ENCODE assay signal across 8 cellular contexts in the genomic region with DNA sequence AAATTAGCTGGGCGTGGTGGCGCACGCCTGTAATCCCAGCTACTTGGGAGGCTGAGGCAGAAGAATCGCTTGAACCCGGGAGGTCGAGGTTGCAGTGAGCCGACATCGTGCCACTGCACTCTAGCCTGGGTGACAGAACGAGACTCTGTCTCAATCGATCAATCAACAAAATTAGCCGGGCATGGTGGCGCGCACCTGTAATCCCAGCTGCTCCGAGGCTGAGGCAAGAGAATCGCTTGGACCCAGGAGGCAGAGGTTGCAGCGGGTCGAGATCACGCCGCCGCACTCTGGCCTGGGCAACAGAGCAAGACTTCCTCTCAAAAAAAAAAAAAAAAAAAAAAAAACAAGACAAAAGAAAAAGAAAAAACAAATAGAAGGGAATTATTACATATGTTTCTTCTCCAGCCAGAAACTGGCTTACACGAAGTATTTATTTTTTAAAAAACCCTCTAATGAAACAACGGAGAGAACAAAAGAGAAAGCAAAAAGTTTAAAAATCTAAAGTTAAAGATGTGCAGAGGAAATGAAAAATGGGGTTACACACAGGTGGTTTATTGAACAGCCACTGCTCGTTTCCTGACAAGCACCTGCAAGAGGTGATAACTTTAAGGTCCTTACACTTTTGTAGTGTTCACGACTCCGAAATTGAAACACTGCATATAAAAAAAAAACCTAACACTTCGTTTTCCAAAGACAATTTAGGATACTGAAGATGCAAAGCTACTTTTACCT. TPM values are rescaled to one million over a fixed set of nuclear protein-coding genes. Genes with fewer than 3 reads are reported as not detected.
DNase-seq lines count a peak whose midpoint lies in the region; ATAC-seq and TF ChIP-seq lines count a peak whose summit lies in the region.

No MANE protein-coding gene starts in this region.

- H3K9me3 Mint-ChIP-seq in activated T-helper 17 cell treated with anti-CD3 and anti-CD28 coated beads, Interleukin-2, amount 50 U/mL, for 72 hours = no peaks in the 10 kb centered on the region

- peak overlapping the region; percentile 93 for H3K4me3 Mint-ChIP-seq in activated T-helper 17 cell treated with anti-CD3 and anti-CD28 coated beads, Interleukin-2, amount 50 U/mL, for 72 hours

- H3K4me1 ChIP-seq in stomach = peaks cover 9 to 63% (median 32%) of the 10 kb centered on the region in 4 donors

- peaks cover 32% of the 10 kb centered on the region for H3K4me1 Mint-ChIP-seq in activated T-helper 17 cell treated with anti-CD3 and anti-CD28 coated beads, Interleukin-2, amount 50 U/mL, for 72 hours

- ATAC-seq in activated T-helper 17 cell treated with anti-CD3 and anti-CD28 coated beads, Interleukin-2, amount 50 U/mL, for 72 hours (replicated peaks) = no peak
- ATAC-seq in GM21619 (IDR thresholded peaks at IDR 0.05; ENCODE audit: unreplicated experiment) (no peak), GM21423 (IDR thresholded peaks at IDR 0.05; ENCODE audit: unreplicated experiment) (no peak)

- H3K4me3 ChIP-seq in iPS-18c (ENCODE audit: insufficient read depth, low read depth, low read length) (peak overlapping the region; percentile 6; the same call in 1 of the 2 replicates), stomach (peak overlapping the region; percentile 80 to 99 (median 96))

- DNase-seq in activated naive CD4-positive, alpha-beta T cell treated with Interleukin-2 at 50 U/mL for 16 hours = peak; percentile 23
- DNase-seq in activated naive CD4-positive, alpha-beta T cell treated with anti-CD3 and anti-CD28 coated beads, Interleukin-2, amount 50 U/mL, for 16 hours = no peak
- DNase-seq in stomach = no peak
- no peak for DNase-seq in NCI-H2029 (lab: John Stamatoyannopoulos, UW)

- peak overlapping the region; percentile 96 for H3K27ac Mint-ChIP-seq in activated T-helper 17 cell treated with anti-CD3 and anti-CD28 coated beads, Interleukin-2, amount 50 U/mL, for 72 hours

- TF ChIP-seq CTCF in stomach (IDR thresholded peaks at IDR 0.05) = no peak

- peaks cover 45% of the 10 kb centered on the region for H3K36me3 Mint-ChIP-seq in activated T-helper 17 cell treated with anti-CD3 and anti-CD28 coated beads, Interleukin-2, amount 50 U/mL, for 72 hours (ENCODE audit: low read depth)

- peak overlapping the region in 4 of 5 donors; percentile 90 to 94 (median 90) for H3K27ac ChIP-seq in stomach

- intact Hi-C loops in stomach (cut with DNase I; ENCODE audit: low total_unique reads) = no loop called here

- no peaks in the 10 kb centered on the region for H3K27me3 Mint-ChIP-seq in activated T-helper 17 cell treated with anti-CD3 and anti-CD28 coated beads, Interleukin-2, amount 50 U/mL, for 72 hours

- peaks cover 0 to 12% (median 7%) of the 10 kb centered on the region in 4 donors for H3K36me3 ChIP-seq in stomach

- no peak for TF ChIP-seq POLR2A in stomach (IDR thresholded peaks at IDR 0.05)

- 60 to 70% (median 66%) methylated on average over 26 of the region's 26 CpGs for WGBS in stomach, 5 donors

- H3K9me3 ChIP-seq in iPS-18c (ENCODE audit: control insufficient read depth, insufficient read depth, low read length) (no peaks in the 10 kb centered on the region), stomach (no peaks in the 10 kb centered on the region)

- no peak for TF ChIP-seq EP300 in stomach (IDR thresholded peaks at IDR 0.05)

- no peaks in the 10 kb centered on the region for H3K27me3 ChIP-seq in stomach

RNA-seq across cellular contexts. Expression of a gene that starts 1.4 kb away (rescaled TPM):
- total RNA-seq in activated T-helper 17 cell treated with anti-CD3 and anti-CD28 coated beads, Interleukin-2, amount 50 U/mL, for 72 hours = 10 to 100 TPM; 63.8 to 64.1 TPM
- 10 to 100 TPM; 26.3 to 92.4 (median 39.1) TPM for total RNA-seq in stomach
- polyA plus RNA-seq in stomach = 1 to 10 TPM; 3.7 to 6.1 (median 5.0) TPM

RNA-seq across cellular contexts. Expression of a gene that starts 35.4 kb away (rescaled TPM):
- 10 to 100 TPM; 24.4 to 37.8 TPM for total RNA-seq in activated T-helper 17 cell treated with anti-CD3 and anti-CD28 coated beads, Interleukin-2, amount 50 U/mL, for 72 hours
- total RNA-seq in stomach = 10 to 100 TPM in 4 of 5 donors, 1 to 10 TPM in 1; 7.1 to 40.0 (median 27.8) TPM
- polyA plus RNA-seq in stomach = 10 to 100 TPM in 1 of 3 donors, 1 to 10 TPM in 2; 8.4 to 10.7 (median 9.6) TPM
